ENCODE assay signal across 20 cellular contexts in the genomic region with DNA sequence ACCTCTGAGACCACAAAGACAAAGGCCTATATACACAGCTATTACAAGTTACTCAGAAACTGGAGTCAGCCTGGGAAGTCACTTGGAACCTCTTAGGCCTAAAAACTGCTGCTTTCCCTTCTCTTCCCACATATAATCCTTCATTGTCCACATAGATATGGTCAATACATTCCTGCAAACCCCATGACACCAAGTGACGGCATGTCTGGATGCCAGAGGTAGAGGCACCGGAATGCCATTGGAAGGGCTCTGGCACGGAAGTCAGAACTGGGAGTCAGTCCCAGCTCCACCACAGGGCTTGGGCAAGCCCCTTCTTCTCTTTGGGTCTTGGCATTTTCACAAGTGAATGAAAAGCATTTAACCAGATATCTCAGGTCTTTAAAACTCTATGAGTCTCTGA.
"Had no signal": no experiment of that assay in that cellular context is flagged by ENCODE, and none has a peak within 500 bp of the region (broad histone marks: within the 10 kb centered on the region; RNA-seq: fewer than 3 reads in every experiment).

No MANE protein-coding gene starts in this region.

- H3K27me3 ChIP-seq: gastrocnemius medialis, suprapubic skin, tibial nerve had no signal

- H3K27ac Mint-ChIP-seq: activated B cell treated with CpG ODN at 0.5 μM for 24 hours; activated CD4-positive, alpha-beta memory T cell treated with anti-CD3 and anti-CD28 coated beads for 36 hours; activated naive CD4-positive, alpha-beta T cell treated with anti-CD3 and anti-CD28 coated beads, Interleukin-2, amount 10 ng/mL, durations not matched to agents 7 days and 5 days; effector memory CD8-positive, alpha-beta T cell; progenitor cell of endocrine pancreas; stimulated activated naive CD8-positive, alpha-beta T cell treated with anti-CD3 and anti-CD28 coated beads, Interleukin-15, amount 100 ng/mL, for 72 hours had no signal

- ATAC-seq: effector memory CD8-positive, alpha-beta T cell; gastrocnemius medialis; left colon; stimulated activated naive CD8-positive, alpha-beta T cell treated with anti-CD3 and anti-CD28 coated beads, Interleukin-15, amount 100 ng/mL, for 72 hours had no signal

- H3K36me3 Mint-ChIP-seq: activated CD4-positive, alpha-beta memory T cell treated with anti-CD3 and anti-CD28 coated beads for 36 hours; activated naive CD4-positive, alpha-beta T cell treated with anti-CD3 and anti-CD28 coated beads, Interleukin-2, amount 10 ng/mL, durations not matched to agents 7 days and 5 days had no signal

- H3K9me3 Mint-ChIP-seq: activated B cell treated with CpG ODN at 0.5 μM for 24 hours; activated CD4-positive, alpha-beta memory T cell treated with anti-CD3 and anti-CD28 coated beads for 36 hours; activated naive CD4-positive, alpha-beta T cell treated with anti-CD3 and anti-CD28 coated beads, Interleukin-2, amount 10 ng/mL, durations not matched to agents 7 days and 5 days; effector memory CD8-positive, alpha-beta T cell; neural crest cell; stimulated activated naive CD8-positive, alpha-beta T cell treated with anti-CD3 and anti-CD28 coated beads, Interleukin-15, amount 100 ng/mL, for 72 hours had no signal

- H3K9me3 ChIP-seq: esophagus muscularis mucosa, gastrocnemius medialis, suprapubic skin, tibial nerve had no signal

- H3K4me3 Mint-ChIP-seq: activated B cell treated with CpG ODN at 0.5 μM for 24 hours; activated CD4-positive, alpha-beta memory T cell treated with anti-CD3 and anti-CD28 coated beads for 36 hours; activated naive CD4-positive, alpha-beta T cell treated with anti-CD3 and anti-CD28 coated beads, Interleukin-2, amount 10 ng/mL, durations not matched to agents 7 days and 5 days; effector memory CD8-positive, alpha-beta T cell; neural crest cell; stimulated activated naive CD8-positive, alpha-beta T cell treated with anti-CD3 and anti-CD28 coated beads, Interleukin-15, amount 100 ng/mL, for 72 hours had no signal

- H3K4me1 Mint-ChIP-seq: activated B cell treated with CpG ODN at 0.5 μM for 24 hours; activated naive CD4-positive, alpha-beta T cell treated with anti-CD3 and anti-CD28 coated beads, Interleukin-2, amount 10 ng/mL, durations not matched to agents 7 days and 5 days; stimulated activated naive CD8-positive, alpha-beta T cell treated with anti-CD3 and anti-CD28 coated beads, Interleukin-15, amount 100 ng/mL, for 72 hours had no signal

- H3K36me3 ChIP-seq: esophagus muscularis mucosa, gastrocnemius medialis, suprapubic skin, tibial nerve had no signal

- H3K4me3 ChIP-seq: esophagus muscularis mucosa, gastrocnemius medialis, suprapubic skin, tibial nerve had no signal

- DNase-seq: activated B cell treated with CpG ODN at 0.5 μM for 24 hours; activated CD4-positive, alpha-beta memory T cell treated with anti-CD3 and anti-CD28 coated beads for 36 hours; activated CD4-positive, alpha-beta T cell treated with anti-CD3 and anti-CD28 coated beads for 48 hours; activated naive CD4-positive, alpha-beta T cell treated with anti-CD3 and anti-CD28 coated beads, Interleukin-2, amount 10 ng/mL, durations not matched to agents 7 days and 5 days; activated T-cell treated with anti-CD3 and anti-CD28 coated beads for 4 hours; amygdala; effector memory CD8-positive, alpha-beta T cell; gastrocnemius medialis; left colon; mesenchymal stem cell; occipital lobe; retina; stimulated activated CD4-positive, alpha-beta T cell treated with anti-CD3 and anti-CD28 coated beads, Interleukin-12 subunit alpha, Interleukin-12 subunit beta, amount 100 ng/mL, for 4 hours; stimulated activated naive CD8-positive, alpha-beta T cell treated with anti-CD3 and anti-CD28 coated beads, Interleukin-15, amount 100 ng/mL, for 72 hours; T1000 had no signal

- H3K27ac ChIP-seq: esophagus muscularis mucosa, gastrocnemius medialis, suprapubic skin, tibial nerve had no signal
